Comparison of ENCODE assay signal across 15 cellular contexts in genomic region chr7:109479388-109479787, GRCh38.
DNase-seq lines count a peak whose midpoint lies in the region; ATAC-seq and TF ChIP-seq lines count a peak whose summit lies in the region.
"Had no signal": no experiment of that assay in that cellular context is flagged by ENCODE, and none has a peak within 500 bp of the region (broad histone marks: within the 10 kb centered on the region; RNA-seq: fewer than 3 reads in every experiment).

No MANE protein-coding gene starts in this region.

- POLR2A ChIA-PET in OCI-LY7 (lab: Charles Lee), result no interaction called here

- no peak overlapping the region for H3K4me2 ChIP-seq in OCI-LY7 (ENCODE audit: low read length)

- 0 out of 2 replicates have a peak, but pooled peaks have one; percentile 27 for TF ChIP-seq CTCF in OCI-LY7 (conservative IDR thresholded peaks at IDR 0.05; ENCODE audit: low read length)

- intact Hi-C loops in OCI-LY7 (cut with micrococcal nuclease; ENCODE audit: unreplicated experiment), result no loop called here

- ATAC-seq in GM21515 (IDR thresholded peaks at IDR 0.05; ENCODE audit: unreplicated experiment) (no peak), GM21825 (IDR thresholded peaks at IDR 0.05; ENCODE audit: unreplicated experiment) (no peak)
- ATAC-seq: activated naive CD8-positive, alpha-beta T cell treated with anti-CD3 and anti-CD28 coated beads, Interleukin-2, amount 50 U/mL, for 24 hours; lower lobe of right lung had no signal

- H3K4me1 ChIP-seq in OCI-LY7 (ENCODE audit: insufficient read depth, low read length, poor library complexity, severe bottlenecking), result no peaks in the 10 kb centered on the region
- H3K4me1 ChIP-seq: lower lobe of right lung had no signal

- H3K27ac ChIP-seq in OCI-LY7 (ENCODE audit: low read depth, low read length, poor library complexity, severe bottlenecking), result no peak overlapping the region
- H3K27ac ChIP-seq: lower lobe of right lung had no signal

- no peaks in the 10 kb centered on the region for H3K79me2 ChIP-seq in OCI-LY7 (ENCODE audit: insufficient read depth, low read depth, low read length)

- H3K9me2 ChIP-seq in OCI-LY7 (ENCODE audit: insufficient read depth, low read length), result no peaks in the 10 kb centered on the region

- CTCF ChIA-PET in OCI-LY7 (lab: Charles Lee; ENCODE audit: unreplicated experiment), result no interaction called here

- no peaks in the 10 kb centered on the region for H3K36me3 ChIP-seq in OCI-LY7 (ENCODE audit: insufficient read depth, low read length)
- H3K36me3 ChIP-seq: lower lobe of right lung had no signal

- DNase-seq in NCI-H1092 treated with DMSO at 0.1 percent for 48 hours (lab: John Stamatoyannopoulos, UW), result peak; percentile 21
- no peak for DNase-seq in NCI-H1092 (lab: John Stamatoyannopoulos, UW)
- DNase-seq in H4 (ENCODE audit: low spot score), result peak; percentile 38
- DNase-seq in OCI-LY7 (ENCODE audit: low spot score), result no peak
- DNase-seq in foreskin melanocyte, result peak; percentile 1
- no peak for DNase-seq in activated gamma-delta T cell treated with Interleukin-2 at 50 U/mL for 16 hours
- DNase-seq: activated CD4-positive, alpha-beta T cell treated with anti-CD3 and anti-CD28 coated beads for 4 hours; activated naive CD8-positive, alpha-beta T cell treated with anti-CD3 and anti-CD28 coated beads, Interleukin-2, amount 50 U/mL, for 24 hours; CD4-positive, alpha-beta memory T cell; GDM1; lower lobe of right lung; naive B cell; NCI-H2227 treated with DMSO at 0.1 percent for 48 hours had no signal

- H3K4me3 ChIP-seq in OCI-LY7 (ENCODE audit: low read depth, low read length, poor library complexity, severe bottlenecking), result no peak overlapping the region
- H3K4me3 ChIP-seq: lower lobe of right lung had no signal

- H2AFZ ChIP-seq in OCI-LY7 (ENCODE audit: low read length), result no peak overlapping the region

- no peaks in the 10 kb centered on the region for H4K20me1 ChIP-seq in OCI-LY7 (ENCODE audit: insufficient read depth, low read length)

- BruUV-seq in OCI-LY7 (replicated peaks; lab: Mats Ljungman, UMichigan), result no TSS peak

- H3K9me3 ChIP-seq in OCI-LY7 (ENCODE audit: low read length), result no peaks in the 10 kb centered on the region
- H3K9me3 ChIP-seq: lower lobe of right lung had no signal

Comparison
In these comparisons a context has a peak if more than half of its experiments do, and no peak if none do; other contexts are left out.
1. DNase-seq: peak in NCI-H1092 treated with DMSO at 0.1 percent for 48 hours (single experiment), H4 (single experiment) and foreskin melanocyte (single experiment); none in NCI-H1092 (single experiment), OCI-LY7 (single experiment) and activated gamma-delta T cell treated with Interleukin-2 at 50 U/mL for 16 hours (single experiment).